17 cellular contexts compared by ENCODE assay signal in genomic region chr11:15577519-15577918, GRCh38.
DNase-seq lines count a peak whose midpoint lies in the region; ATAC-seq and TF ChIP-seq lines count a peak whose summit lies in the region.
"Had no signal": no experiment of that assay in that cellular context is flagged by ENCODE, and none has a peak within 500 bp of the region (broad histone marks: within the 10 kb centered on the region; RNA-seq: fewer than 3 reads in every experiment).

No MANE protein-coding gene starts in this region.

- in situ Hi-C loops in ACHN (cut with HindIII; ENCODE audit: low pct_ligation_motif_present, low pct_unique_long_range_greater_than_20kb, low sequenced_read_pairs) = no loop called here

- no peaks in the 10 kb centered on the region for H3K36me3 ChIP-seq in left lung
- H3K36me3 ChIP-seq: SJCRH30 had no signal

- peak overlapping the region in 1 of 2 donors; percentile 89 for H3K27ac ChIP-seq in left lung
- H3K27ac ChIP-seq: SJCRH30 had no signal

- no peak for TF ChIP-seq CTCF in NB4 (IDR thresholded peaks at IDR 0.05; ENCODE audit: low read depth, low read length)
- TF ChIP-seq CTCF in left lung (IDR thresholded peaks at IDR 0.05) = no peak

- no peak for TF ChIP-seq POLR2A in NB4 (IDR thresholded peaks at IDR 0.05; ENCODE audit: extremely low read depth, insufficient read length)

- peak; percentile 33 for ATAC-seq in left lung
- ATAC-seq: CD8-positive, alpha-beta T cell; GM23338; HCT116 had no signal

- H3K4me1 ChIP-seq in left lung = no peaks in the 10 kb centered on the region
- H3K4me1 ChIP-seq: SJCRH30 had no signal

- H3K27me3 ChIP-seq in left lung = no peaks in the 10 kb centered on the region

- DNase-seq in NB4 (ENCODE audit: low read depth) (peak; percentile 54), SKM-1 (lab: John Stamatoyannopoulos, UW; ENCODE audit: unreplicated experiment) (peak; percentile 77), left lung (no peak), NCI-H2107 treated with DMSO at 0.1 percent for 48 hours (lab: John Stamatoyannopoulos, UW; ENCODE audit: unreplicated experiment) (no peak), T-helper 1 cell (no peak), ACHN (no peak)
- DNase-seq in stimulated activated naive CD4-positive, alpha-beta T cell (lab: John Stamatoyannopoulos, UW) = no peak
- DNase-seq: CD8-positive, alpha-beta T cell; KBM-7; NCI-H1092 treated with DMSO at 0.1 percent for 48 hours; NCI-H2227 treated with DMSO at 0.1 percent for 48 hours; NCI-H524; RPMI8226; SJCRH30; SW 1271 had no signal

- H3K4me3 ChIP-seq in NB4 (ENCODE audit: low read depth, low read length) (no peak overlapping the region), left lung (no peak overlapping the region)
- H3K4me3 ChIP-seq: GM23338, SJCRH30 had no signal

- intact Hi-C loops in left lung (cut with DNase I) = no loop called here

- no peaks in the 10 kb centered on the region for H3K9me3 ChIP-seq in left lung
- H3K9me3 ChIP-seq: SJCRH30 had no signal

Comparison
In these comparisons a context has a peak if more than half of its experiments do, and no peak if none do; other contexts are left out.
1. DNase-seq: peak in NB4 (single experiment) and SKM-1 (single experiment); none in left lung (0 of 2), NCI-H2107 treated with DMSO at 0.1 percent for 48 hours (single experiment), T-helper 1 cell (0 of 5), stimulated activated naive CD4-positive, alpha-beta T cell (0 of 6) and ACHN (single experiment).